In genomic region chr11:74682731-74683278, GRCh38 we compare ENCODE assay signal across 12 cellular contexts. TPM values are rescaled to one million over a fixed set of nuclear protein-coding genes. Genes with fewer than 3 reads are reported as not detected.
A peak's percentile ranks its signal among the peaks of the same experiment; 100 is the strongest.
DNase-seq lines count a peak whose midpoint lies in the region; ATAC-seq and TF ChIP-seq lines count a peak whose summit lies in the region.
"Had no signal": no experiment of that assay in that cellular context is flagged by ENCODE, and none has a peak within 500 bp of the region (broad histone marks: within the 10 kb centered on the region; RNA-seq: fewer than 3 reads in every experiment).

No MANE protein-coding gene starts in this region.

- H3K27ac ChIP-seq in ascending aorta (no peak overlapping the region), gastroesophageal sphincter (peak overlapping the region in 3 of 4 donors; percentile 74 to 80 (median 77)), tibial nerve (peak overlapping the region; percentile 50 to 85 (median 68))

- peak in 1 of 2 donors; percentile 55 for DNase-seq in ascending aorta (ENCODE audit: low spot score in 2 of 2)
- DNase-seq in nephron progenitor cell, result no peak
- no peak for DNase-seq in tibial nerve (ENCODE audit: low spot score in 2 of 2)
- no peak for DNase-seq in stimulated activated naive CD4-positive, alpha-beta T cell (lab: John Stamatoyannopoulos, UW)
- no peak for DNase-seq in mucosa of descending colon
- no peak for DNase-seq in GM13976 (ENCODE audit: low spot score)
- no peak for DNase-seq in A172 (ENCODE audit: low spot score)
- DNase-seq: naive B cell, NCI-H1436 treated with DMSO at 0.1 percent for 48 hours, T-helper 17 cell had no signal

- H3K36me3 Mint-ChIP-seq in nephron progenitor cell (ENCODE audit: low read depth), result no peaks in the 10 kb centered on the region
- H3K36me3 Mint-ChIP-seq: naive B cell had no signal

- H3K4me1 ChIP-seq in ascending aorta, result peaks cover 2 to 15% of the 10 kb centered on the region in 2 donors
- peaks cover 0 to 64% (median 12%) of the 10 kb centered on the region in 3 donors for H3K4me1 ChIP-seq in gastroesophageal sphincter
- peaks cover 0 to 23% (median 3%) of the 10 kb centered on the region in 4 donors for H3K4me1 ChIP-seq in tibial nerve
- no peaks in the 10 kb centered on the region for H3K4me1 ChIP-seq in mucosa of descending colon (ENCODE audit: low read depth)

- TF ChIP-seq EP300 in gastroesophageal sphincter (IDR thresholded peaks at IDR 0.05) (no peak), tibial nerve (IDR thresholded peaks at IDR 0.05) (no peak)

- H3K9me3 ChIP-seq in ascending aorta, result no peaks in the 10 kb centered on the region
- H3K9me3 ChIP-seq in gastroesophageal sphincter, result no peaks in the 10 kb centered on the region
- H3K9me3 ChIP-seq in tibial nerve, result peaks cover 0 to 12% (median 0%) of the 10 kb centered on the region in 4 donors
- no peaks in the 10 kb centered on the region for H3K9me3 ChIP-seq in mucosa of descending colon
- H3K9me3 ChIP-seq: thyroid gland had no signal

- no peaks in the 10 kb centered on the region for H3K4me1 Mint-ChIP-seq in nephron progenitor cell

- no peak for TF ChIP-seq POLR2A in gastroesophageal sphincter (IDR thresholded peaks at IDR 0.05)
- no peak for TF ChIP-seq POLR2A in tibial nerve (IDR thresholded peaks at IDR 0.05)

- no CpG with 5 or more reads among the region's 14 CpGs for WGBS in gastroesophageal sphincter (ENCODE audit: low coverage in 1 of 2), 2 donors
- 66 to 70% methylated on average over 12 to 14 of the region's 14 CpGs for WGBS in tibial nerve, 2 donors

- peaks cover 21% of the 10 kb centered on the region for H3K27me3 Mint-ChIP-seq in nephron progenitor cell (ENCODE audit: low read depth, poor library complexity)

- H3K36me3 ChIP-seq in ascending aorta, result no peaks in the 10 kb centered on the region
- no peaks in the 10 kb centered on the region for H3K36me3 ChIP-seq in gastroesophageal sphincter
- H3K36me3 ChIP-seq in tibial nerve, result no peaks in the 10 kb centered on the region
- no peaks in the 10 kb centered on the region for H3K36me3 ChIP-seq in mucosa of descending colon (ENCODE audit: low read depth)
- H3K36me3 ChIP-seq: thyroid gland had no signal

- intact Hi-C loops in ascending aorta (cut with DNase I) (no loop called here), mucosa of descending colon (cut with DNase I, micrococcal nuclease) (no loop called here)

- H3K27ac Mint-ChIP-seq in nephron progenitor cell, result no peak overlapping the region
- H3K27ac Mint-ChIP-seq: naive B cell, T-helper 17 cell had no signal

- TF ChIP-seq CTCF in ascending aorta (IDR thresholded peaks at IDR 0.05), result no peak
- no peak for TF ChIP-seq CTCF in gastroesophageal sphincter (IDR thresholded peaks at IDR 0.05)
- TF ChIP-seq CTCF in nephron progenitor cell (IDR thresholded peaks at IDR 0.05), result no peak
- TF ChIP-seq CTCF in tibial nerve (IDR thresholded peaks at IDR 0.05), result no peak
- no peak for TF ChIP-seq CTCF in mucosa of descending colon (IDR thresholded peaks at IDR 0.05)
- TF ChIP-seq CTCF in GM13976 (IDR thresholded peaks at IDR 0.05; ENCODE audit: borderline replicate concordance, control extremely low read depth, extremely low read depth, insufficient read depth, missing control alignments), result no peak

- no peak for ATAC-seq in gastroesophageal sphincter
- no peak for ATAC-seq in mucosa of descending colon
- ATAC-seq: T-helper 17 cell had no signal

- peak overlapping the region; percentile 64 to 68 for H3K4me3 ChIP-seq in ascending aorta
- H3K4me3 ChIP-seq in gastroesophageal sphincter, result peak overlapping the region; percentile 29 to 58
- H3K4me3 ChIP-seq in tibial nerve, result peak overlapping the region in 3 of 4 donors; percentile 35 to 56 (median 41)
- H3K4me3 ChIP-seq in mucosa of descending colon, result no peak overlapping the region

- no peaks in the 10 kb centered on the region for H3K9me3 Mint-ChIP-seq in nephron progenitor cell

- in situ Hi-C loops in GM13976 (cut with MboI; ENCODE audit: low sequenced_read_pairs, unreplicated experiment), result no loop called here

- peak overlapping the region; percentile 64 for H3K4me3 Mint-ChIP-seq in nephron progenitor cell

- H3K27me3 ChIP-seq in ascending aorta, result no peaks in the 10 kb centered on the region
- no peaks in the 10 kb centered on the region for H3K27me3 ChIP-seq in gastroesophageal sphincter
- H3K27me3 ChIP-seq in tibial nerve, result no peaks in the 10 kb centered on the region
- H3K27me3 ChIP-seq: thyroid gland had no signal

RNA-seq across cellular contexts. Expression of gene CHRDL2, which starts 48.4 kb away (rescaled TPM):
- total RNA-seq in ascending aorta, result not detected
- 10 to 100 TPM in 1 of 4 donors, 1 to 10 TPM in 2, not detected in 1; 1.5 to 13.6 (median 1.7) TPM for total RNA-seq in gastroesophageal sphincter
- not detected for total RNA-seq in tibial nerve
- 10 to 100 TPM in 2 of 3 donors, not detected in 1; 41.2 to 52.2 TPM for total RNA-seq in mucosa of descending colon
- not detected in 2 replicates for total RNA-seq in A172 (2014; rRNA removed; shearing (Covaris generic))
- total RNA-seq: T-helper 17 cell, thyroid gland had no signal

Comparison
In these comparisons a context has a peak if more than half of its experiments do, and no peak if none do; other contexts are left out.
1. H3K27ac ChIP-seq: peak in gastroesophageal sphincter (3 of 4) and tibial nerve (4 of 4); none in ascending aorta (0 of 2).